ENCODE assay signal across 9 cellular contexts in genomic region chr14:75229923-75230792, GRCh38. TPM values are rescaled to one million over a fixed set of nuclear protein-coding genes. Genes with fewer than 3 reads are reported as not detected.
DNase-seq lines count a peak whose midpoint lies in the region; ATAC-seq, FAIRE-seq and TF ChIP-seq lines count a peak whose summit lies in the region.
"Had no signal": no experiment of that assay in that cellular context is flagged by ENCODE, and none has a peak within 500 bp of the region (broad histone marks: within the 10 kb centered on the region; RNA-seq: fewer than 3 reads in every experiment).

No MANE protein-coding gene starts in this region.

- ATAC-seq in HG03060 (IDR thresholded peaks at IDR 0.05; ENCODE audit: low read depth, unreplicated experiment): peak; percentile 69
- ATAC-seq in activated naive CD8-positive, alpha-beta T cell treated with anti-CD3 and anti-CD28 coated beads, Interleukin-2, amount 50 U/mL, for 24 hours: peak; percentile 75
- peak; percentile 85 for ATAC-seq in stimulated activated naive CD8-positive, alpha-beta T cell treated with anti-CD3 and anti-CD28 coated beads, Interleukin-15, Interleukin-2, amounts not matched to agents 100 U/mL and 50 U/mL, for 24 hours

- peak; percentile 62 for DNase-seq in RCC 7860 (ENCODE audit: low spot score)
- peak; percentile 49 for DNase-seq in activated naive CD8-positive, alpha-beta T cell treated with anti-CD3 and anti-CD28 coated beads, Interleukin-2, amount 50 U/mL, for 24 hours
- peak; percentile 49 for DNase-seq in stimulated activated naive CD8-positive, alpha-beta T cell treated with anti-CD3 and anti-CD28 coated beads, Interleukin-15, Interleukin-2, amounts not matched to agents 100 U/mL and 50 U/mL, for 24 hours
- no peak for DNase-seq in Ammon's horn (ENCODE audit: low spot score)
- no peak for DNase-seq in frontal cortex (ENCODE audit: low spot score in 2 of 2)

- H3K27me3 ChIP-seq in liver (ENCODE audit: control insufficient read depth in 4 of 4, insufficient read depth in 4 of 4, low read length in 3 of 4): no peaks in the 10 kb centered on the region

- no peak overlapping the region for H3K4me3 Mint-ChIP-seq in activated naive CD8-positive, alpha-beta T cell treated with anti-CD3 and anti-CD28 coated beads, Interleukin-2, amount 50 U/mL, for 24 hours

- TF ChIP-seq CTCF in GM12873 (IDR thresholded peaks at IDR 0.05; ENCODE audit: insufficient read depth, low read depth, low read length, missing control alignments): peak; percentile 29
- TF ChIP-seq CTCF in liver (IDR thresholded peaks at IDR 0.05; ENCODE audit: low read depth, low read length, missing input control): no peak

- H3K9me3 Mint-ChIP-seq in activated naive CD8-positive, alpha-beta T cell treated with anti-CD3 and anti-CD28 coated beads, Interleukin-2, amount 50 U/mL, for 24 hours: no peaks in the 10 kb centered on the region

- TF ChIP-seq RAD21 in liver (IDR thresholded peaks at IDR 0.05): no peak

- no peaks in the 10 kb centered on the region for H3K36me3 ChIP-seq in liver (ENCODE audit: control insufficient read depth in 4 of 4, insufficient read depth in 3 of 4, low read depth in 1 of 4, low read length in 3 of 4)
- H3K36me3 ChIP-seq: thoracic aorta had no signal

- peak overlapping the region; percentile 27 for H3K27ac Mint-ChIP-seq in activated naive CD8-positive, alpha-beta T cell treated with anti-CD3 and anti-CD28 coated beads, Interleukin-2, amount 50 U/mL, for 24 hours

- H3K9me3 ChIP-seq in liver (ENCODE audit: control insufficient read depth in 4 of 4, low read length in 3 of 4): no peaks in the 10 kb centered on the region
- H3K9me3 ChIP-seq: thoracic aorta had no signal

- no peak overlapping the region for H3K4me3 ChIP-seq in liver (ENCODE audit: low read depth in 1 of 3, low read length in 3 of 3)
- H3K4me3 ChIP-seq: thoracic aorta had no signal

- H3K27me3 Mint-ChIP-seq in activated naive CD8-positive, alpha-beta T cell treated with anti-CD3 and anti-CD28 coated beads, Interleukin-2, amount 50 U/mL, for 24 hours: no peaks in the 10 kb centered on the region

- H3K9ac ChIP-seq in liver (ENCODE audit: low read depth in 1 of 2, low read length in 2 of 2): no peak overlapping the region

- peaks cover 57% of the 10 kb centered on the region for H3K4me1 Mint-ChIP-seq in activated naive CD8-positive, alpha-beta T cell treated with anti-CD3 and anti-CD28 coated beads, Interleukin-2, amount 50 U/mL, for 24 hours

- peak overlapping the region in 1 of 2 donors; percentile 23 for H3K27ac ChIP-seq in liver (ENCODE audit: low read depth in 1 of 2, low read length in 2 of 2)
- H3K27ac ChIP-seq: thoracic aorta had no signal

- WGBS in liver: 73% methylated on average over 6 of the region's 6 CpGs

- FAIRE-seq in RCC 7860 (lab: Jason Lieb, UNC) (no peak), frontal cortex (lab: Jason Lieb, UNC) (no peak)

- H3K4me1 ChIP-seq in liver (ENCODE audit: control insufficient read depth in 4 of 4, insufficient read depth in 4 of 4, low read length in 3 of 4): peaks cover 5 to 24% (median 7%) of the 10 kb centered on the region in 4 donors

- H3K36me3 Mint-ChIP-seq in activated naive CD8-positive, alpha-beta T cell treated with anti-CD3 and anti-CD28 coated beads, Interleukin-2, amount 50 U/mL, for 24 hours (ENCODE audit: low read depth): no peaks in the 10 kb centered on the region

TF ChIP-seq in liver, 16 proteins besides CTCF, POLR2A, EP300 and RAD21:
- no peak for TF ChIP-seq YY1 (IDR thresholded peaks at IDR 0.05)
- TF ChIP-seq MAX (IDR thresholded peaks at IDR 0.05): peak; percentile 19
- TF ChIP-seq HNF4A (conservative IDR thresholded peaks at IDR 0.05): peak in 1 of 2 donors; percentile 8

RNA-seq across cellular contexts. Expression of gene FOS, which starts 48.5 kb away (rescaled TPM):
- total RNA-seq in liver (10 to 100 TPM; 18.9 to 21.2 TPM), frontal cortex (15.1 TPM)
- polyA plus RNA-seq in liver: 10 to 100 TPM; 13.2 to 82.7 TPM

RNA-seq across cellular contexts. Expression of gene TMED10, which starts 53.7 kb away (rescaled TPM):
- 100 to 1,000 TPM; 167 to 297 TPM for total RNA-seq in liver
- polyA plus RNA-seq in liver: 100 to 1,000 TPM; 206 to 349 TPM
- 108 TPM for total RNA-seq in frontal cortex

Comparison
In these comparisons a context has a peak if more than half of its experiments do, and no peak if none do; other contexts are left out.
1. DNase-seq: peak in RCC 7860 (single experiment), activated naive CD8-positive, alpha-beta T cell treated with anti-CD3 and anti-CD28 coated beads, Interleukin-2, amount 50 U/mL, for 24 hours (single experiment) and stimulated activated naive CD8-positive, alpha-beta T cell treated with anti-CD3 and anti-CD28 coated beads, Interleukin-15, Interleukin-2, amounts not matched to agents 100 U/mL and 50 U/mL, for 24 hours (single experiment); none in Ammon's horn (single experiment) and frontal cortex (0 of 2).
2. Peak in every context shown above with its lines, with median percentiles within 50 percentile points of each other: ATAC-seq.